Comparison of ENCODE assay signal across 10 cellular contexts in genomic region chr1:32246888-32247273, GRCh38. TPM values are rescaled to one million over a fixed set of nuclear protein-coding genes. Genes with fewer than 3 reads are reported as not detected.
DNase-seq lines count a peak whose midpoint lies in the region; ATAC-seq and TF ChIP-seq lines count a peak whose summit lies in the region.
"Had no signal": no experiment of that assay in that cellular context is flagged by ENCODE, and none has a peak within 500 bp of the region (broad histone marks: within the 10 kb centered on the region; RNA-seq: fewer than 3 reads in every experiment).

TSS of gene FAM167B (plus strand) at chr1:32247222. CDS start at chr1:32247422, 200 bp downstream.

- intact Hi-C loops in left ventricle myocardium inferior (cut with micrococcal nuclease), result no loop called here
- intact Hi-C loops in posterior cingulate gyrus (cut with DNase I), result no loop called here

- H3K9me3 Mint-ChIP-seq in activated naive CD8-positive, alpha-beta T cell treated with anti-CD3 and anti-CD28 coated beads for 36 hours, result no peaks in the 10 kb centered on the region
- no peaks in the 10 kb centered on the region for H3K9me3 Mint-ChIP-seq in stimulated activated memory B cell treated with anti-CD40 and anti-IgM and Interleukin-4, amounts not matched to agents 10 μg/mL and 1 μg/mL and 100 μg/mL, for 72 hours

- no peaks in the 10 kb centered on the region for H3K9me3 ChIP-seq in left ventricle myocardium inferior (replicated peaks)

- H3K4me3 ChIP-seq in left ventricle myocardium inferior, result peak within 1 kb of the TSS; percentile 42

- H3K27me3 ChIP-seq in left ventricle myocardium inferior (ENCODE audit: low read depth), result no peaks in the 10 kb centered on the region

- no peaks in the 10 kb centered on the region for H3K27me3 Mint-ChIP-seq in activated naive CD8-positive, alpha-beta T cell treated with anti-CD3 and anti-CD28 coated beads for 36 hours
- no peaks in the 10 kb centered on the region for H3K27me3 Mint-ChIP-seq in stimulated activated memory B cell treated with anti-CD40 and anti-IgM and Interleukin-4, amounts not matched to agents 10 μg/mL and 1 μg/mL and 100 μg/mL, for 72 hours

- peak within 1 kb of the TSS; percentile 88 for H3K27ac ChIP-seq in left ventricle myocardium inferior (replicated peaks)

- peak within 1 kb of the TSS; percentile 92 for H3K27ac Mint-ChIP-seq in activated naive CD8-positive, alpha-beta T cell treated with anti-CD3 and anti-CD28 coated beads for 36 hours
- peak within 1 kb of the TSS; percentile 94 for H3K27ac Mint-ChIP-seq in stimulated activated memory B cell treated with anti-CD40 and anti-IgM and Interleukin-4, amounts not matched to agents 10 μg/mL and 1 μg/mL and 100 μg/mL, for 72 hours

- DNase-seq in HCEC 1CT (peak; percentile 67), left ventricle myocardium inferior (peak; percentile 41), Ammon's horn (ENCODE audit: low spot score) (no peak), posterior cingulate gyrus (no peak)
- no peak for DNase-seq in activated naive CD8-positive, alpha-beta T cell treated with anti-CD3 and anti-CD28 coated beads for 36 hours
- DNase-seq in central memory CD4-positive, alpha-beta T cell, result no peak
- DNase-seq: NCI-H2227 treated with DMSO at 0.1 percent for 48 hours; stimulated activated CD4-positive, alpha-beta T cell treated with anti-CD3 and anti-CD28 coated beads, Interleukin-1b, Interleukin-23, amount 100 ng/mL, for 48 hours had no signal

- peak within 1 kb of the TSS; percentile 36 for H3K4me3 Mint-ChIP-seq in activated naive CD8-positive, alpha-beta T cell treated with anti-CD3 and anti-CD28 coated beads for 36 hours
- H3K4me3 Mint-ChIP-seq in stimulated activated memory B cell treated with anti-CD40 and anti-IgM and Interleukin-4, amounts not matched to agents 10 μg/mL and 1 μg/mL and 100 μg/mL, for 72 hours, result peak within 1 kb of the TSS; percentile 45

- TF ChIP-seq CTCF in left ventricle myocardium inferior (IDR thresholded peaks at IDR 0.05; ENCODE audit: borderline replicate concordance), result no peak

- no peaks in the 10 kb centered on the region for H3K36me3 ChIP-seq in left ventricle myocardium inferior

- H3K4me1 Mint-ChIP-seq in activated naive CD8-positive, alpha-beta T cell treated with anti-CD3 and anti-CD28 coated beads for 36 hours, result peaks cover 50% of the 10 kb centered on the region
- peaks cover 69% of the 10 kb centered on the region for H3K4me1 Mint-ChIP-seq in stimulated activated memory B cell treated with anti-CD40 and anti-IgM and Interleukin-4, amounts not matched to agents 10 μg/mL and 1 μg/mL and 100 μg/mL, for 72 hours

- peaks cover 84% of the 10 kb centered on the region for H3K4me1 ChIP-seq in left ventricle myocardium inferior

- ATAC-seq in stimulated activated memory B cell treated with anti-CD40 and anti-IgM and Interleukin-4, amounts not matched to agents 10 μg/mL and 1 μg/mL and 100 μg/mL, for 72 hours, result no peak
- no peak for ATAC-seq in HG02798 (IDR thresholded peaks at IDR 0.05; ENCODE audit: poor library complexity, unreplicated experiment)

- H3K36me3 Mint-ChIP-seq in activated naive CD8-positive, alpha-beta T cell treated with anti-CD3 and anti-CD28 coated beads for 36 hours, result peaks cover 8% of the 10 kb centered on the region
- no peaks in the 10 kb centered on the region for H3K36me3 Mint-ChIP-seq in stimulated activated memory B cell treated with anti-CD40 and anti-IgM and Interleukin-4, amounts not matched to agents 10 μg/mL and 1 μg/mL and 100 μg/mL, for 72 hours

RNA-seq across cellular contexts. Expression of gene FAM167B, which starts in this region (rescaled TPM):
- total RNA-seq in activated naive CD8-positive, alpha-beta T cell treated with anti-CD3 and anti-CD28 coated beads for 36 hours, result under 1 TPM in 1 of 2 experiments, not detected in 1; 0.32 TPM
- total RNA-seq in left ventricle myocardium inferior, result 7.9 TPM

Comparison
In these comparisons a context has a peak if more than half of its experiments do, and no peak if none do; other contexts are left out.
1. DNase-seq: peak in HCEC 1CT (single experiment) and left ventricle myocardium inferior (single experiment); none in activated naive CD8-positive, alpha-beta T cell treated with anti-CD3 and anti-CD28 coated beads for 36 hours (single experiment), Ammon's horn (single experiment), central memory CD4-positive, alpha-beta T cell (single experiment) and posterior cingulate gyrus (0 of 10).